8 cellular contexts compared by ENCODE assay signal in genomic region chr19:8307965-8308866, GRCh38. TPM values are rescaled to one million over a fixed set of nuclear protein-coding genes. Genes with fewer than 3 reads are reported as not detected.
A peak's percentile ranks its signal among the peaks of the same experiment; 100 is the strongest.
DNase-seq lines count a peak whose midpoint lies in the region; ATAC-seq, FAIRE-seq and TF ChIP-seq lines count a peak whose summit lies in the region.

TSS of gene CD320 (minus strand) at chr19:8308358. CDS start at chr19:8308290, 68 bp downstream.

- H3K9me3 ChIP-seq in A673 (ENCODE audit: low read depth, low read length, poor library complexity, severe bottlenecking) (no peaks in the 10 kb centered on the region), kidney (ENCODE audit: control insufficient read depth in 1 of 2, low read length in 2 of 2) (no peaks in the 10 kb centered on the region)

- DNase-seq in A673 (ENCODE audit: low spot score) = peak; percentile 96
- DNase-seq in NCI-H345 (lab: John Stamatoyannopoulos, UW) = peak; percentile 94
- peak; percentile 95 for DNase-seq in cerebellar cortex (ENCODE audit: low spot score)
- peak; percentile 95 for DNase-seq in kidney
- peak; percentile 80 to 85 (median 81) for DNase-seq in stimulated activated CD4-positive, alpha-beta T cell treated with anti-CD3 and anti-CD28 coated beads, Interleukin-12 subunit alpha, Interleukin-12 subunit beta, amount 100 ng/mL, for 48 hours (ENCODE audit: low read depth in 2 of 3, low spot score in 1 of 3)

- H3K27me3 ChIP-seq in A673 (replicated peaks; ENCODE audit: insufficient read depth, low read depth, low read length, poor library complexity) = no peaks in the 10 kb centered on the region

- H3K9ac ChIP-seq in kidney (ENCODE audit: low read length in 2 of 2) = peak within 1 kb of the TSS; percentile 58 to 71

- TSS peak; percentile 46 for BruUV-seq in A673 (replicated peaks; lab: Mats Ljungman, UMichigan)

- intact Hi-C loops in A673 (cut with micrococcal nuclease; ENCODE audit: unreplicated experiment) (no loop called here), kidney (cut with DNase I) (no loop called here)

- CTCF ChIA-PET in A673 (lab: Charles Lee) = no interaction called here

- ATAC-seq in GM18868 (IDR thresholded peaks at IDR 0.05; ENCODE audit: unreplicated experiment) (peak; percentile 77), HG03139 (IDR thresholded peaks at IDR 0.05; ENCODE audit: unreplicated experiment) (peak; percentile 68)
- peak; percentile 93 to 96 for ATAC-seq in activated CD4-positive, CD25-positive, alpha-beta regulatory T cell treated with anti-CD3 and anti-CD28 coated beads, Interleukin-2, amount 50 U/mL, for 24 hours

- H3K27ac ChIP-seq in A673 (ENCODE audit: low read depth, low read length, poor library complexity, severe bottlenecking) (peak within 1 kb of the TSS; percentile 90), kidney (ENCODE audit: low read depth in 2 of 2, low read length in 2 of 2) (peak within 1 kb of the TSS; percentile 45 to 57)

- peaks cover 11% of the 10 kb centered on the region for H3K36me3 ChIP-seq in A673 (ENCODE audit: insufficient read depth, low read length, poor library complexity, severe bottlenecking)
- H3K36me3 ChIP-seq in kidney (ENCODE audit: control insufficient read depth in 1 of 2, insufficient read depth in 2 of 2, low read length in 2 of 2) = peaks cover 3 to 4% of the 10 kb centered on the region in 2 donors

- FAIRE-seq in kidney (lab: Jason Lieb, UNC) = no peak

- TF ChIP-seq CTCF in A673 (conservative IDR thresholded peaks at IDR 0.05; ENCODE audit: low read depth, low read length) (no peak), kidney (IDR thresholded peaks at IDR 0.05; ENCODE audit: borderline replicate concordance, extremely low read depth, insufficient read depth) (no peak)

- peak within 1 kb of the TSS; percentile 67 for H3K4me3 ChIP-seq in A673 (ENCODE audit: low read depth, low read length, poor library complexity, severe bottlenecking)
- H3K4me3 ChIP-seq in kidney (ENCODE audit: low read length in 2 of 2) = peak within 1 kb of the TSS; percentile 74 to 82

- H3K4me1 ChIP-seq in A673 (ENCODE audit: insufficient read depth, low read length, poor library complexity, severe bottlenecking) (peaks cover 22% of the 10 kb centered on the region), kidney (ENCODE audit: control insufficient read depth in 1 of 2, insufficient read depth in 1 of 2, low read depth in 1 of 2, low read length in 2 of 2) (peaks cover 0 to 20% of the 10 kb centered on the region in 2 donors)

- POLR2A ChIA-PET in A673 (lab: Charles Lee; ENCODE audit: low non-redundant PET) = no interaction called here

RNA-seq across cellular contexts. Expression of gene CD320, which starts in this region (rescaled TPM):
- total RNA-seq in A673 (2021) (121 and 135 TPM in 2 replicates), kidney (26.1 TPM)
- 63.1 TPM for polyA plus RNA-seq in kidney (ENCODE audit: insufficient read depth, low read depth, low replicate concordance)

Comparison
In these comparisons a context has a peak if more than half of its experiments do, and no peak if none do; other contexts are left out.
1. Peak in every context shown above with its lines: DNase-seq, ATAC-seq, H3K4me3 ChIP-seq and H3K27ac ChIP-seq.